In genomic region chr11:5992150-5992549, GRCh38 we compare ENCODE assay signal across 26 cellular contexts. TPM values are rescaled to one million over a fixed set of nuclear protein-coding genes. Genes with fewer than 3 reads are reported as not detected.
"Had no signal": no experiment of that assay in that cellular context is flagged by ENCODE, and none has a peak within 500 bp of the region (broad histone marks: within the 10 kb centered on the region; RNA-seq: fewer than 3 reads in every experiment).

No MANE protein-coding gene starts in this region.

- H3K4me1 ChIP-seq: breast epithelium, prostate gland, right atrium auricular region, tibial artery, uterus had no signal

- H3K9me3 ChIP-seq: breast epithelium, prostate gland, right atrium auricular region, tibial artery, uterus had no signal

- H3K36me3 Mint-ChIP-seq: activated naive CD4-positive, alpha-beta T cell treated with anti-CD3 and anti-CD28 coated beads, Interleukin-2, amount 10 ng/mL, durations not matched to agents 7 days and 5 days; T-cell had no signal

- H3K4me3 Mint-ChIP-seq: activated B cell treated with CpG ODN at 0.5 μM for 24 hours; activated CD8-positive, alpha-beta T cell treated with anti-CD3 and anti-CD28 coated beads, Interleukin-2, amount 10 ng/mL, durations not matched to agents 7 days and 5 days; activated naive CD4-positive, alpha-beta T cell treated with anti-CD3 and anti-CD28 coated beads, Interleukin-2, amount 10 ng/mL, durations not matched to agents 7 days and 5 days; activated T-cell treated with anti-CD3 and anti-CD28 coated beads, Interleukin-2, amount 50 U/mL, for 24 hours; T-cell had no signal

- H3K79me2 ChIP-seq: hepatocyte had no signal

- H3K27ac Mint-ChIP-seq: activated B cell treated with CpG ODN at 0.5 μM for 24 hours; activated CD8-positive, alpha-beta T cell treated with anti-CD3 and anti-CD28 coated beads, Interleukin-2, amount 10 ng/mL, durations not matched to agents 7 days and 5 days; activated naive CD4-positive, alpha-beta T cell treated with anti-CD3 and anti-CD28 coated beads, Interleukin-2, amount 10 ng/mL, durations not matched to agents 7 days and 5 days; activated T-cell treated with anti-CD3 and anti-CD28 coated beads, Interleukin-2, amount 50 U/mL, for 24 hours; T-cell had no signal

- ATAC-seq: activated CD8-positive, alpha-beta T cell treated with anti-CD3 and anti-CD28 coated beads, Interleukin-2, amount 10 ng/mL, durations not matched to agents 7 days and 5 days; left cardiac atrium; T-cell had no signal

- H3K9me3 Mint-ChIP-seq: activated B cell treated with CpG ODN at 0.5 μM for 24 hours; activated naive CD4-positive, alpha-beta T cell treated with anti-CD3 and anti-CD28 coated beads, Interleukin-2, amount 10 ng/mL, durations not matched to agents 7 days and 5 days; activated T-cell treated with anti-CD3 and anti-CD28 coated beads, Interleukin-2, amount 50 U/mL, for 24 hours had no signal

- H3K4me1 Mint-ChIP-seq: activated B cell treated with CpG ODN at 0.5 μM for 24 hours; activated naive CD4-positive, alpha-beta T cell treated with anti-CD3 and anti-CD28 coated beads, Interleukin-2, amount 10 ng/mL, durations not matched to agents 7 days and 5 days; T-cell had no signal

- DNase-seq: activated B cell treated with CpG ODN at 0.5 μM for 24 hours; activated CD4-positive, alpha-beta T cell treated with anti-CD3 and anti-CD28 coated beads for 48 hours; activated CD8-positive, alpha-beta T cell treated with anti-CD3 and anti-CD28 coated beads, Interleukin-2, amount 10 ng/mL, durations not matched to agents 7 days and 5 days; activated effector memory CD4-positive, alpha-beta T cell treated with Interleukin-2 at 50 U/mL for 16 hours; activated naive CD4-positive, alpha-beta T cell treated with anti-CD3 and anti-CD28 coated beads, Interleukin-2, amount 10 ng/mL, durations not matched to agents 7 days and 5 days; activated T-cell treated with anti-CD3 and anti-CD28 coated beads, Interleukin-2, amount 50 U/mL, for 24 hours; left cardiac atrium; midbrain; stimulated activated CD4-positive, alpha-beta T cell treated with anti-CD3 and anti-CD28 coated beads, Interleukin-2, amount 100 ng/mL, for 24 hours; stimulated activated naive CD4-positive, alpha-beta T cell treated with Interleukin-2 at 50 U/mL for 16 hours; T-cell; tibial artery; uterus had no signal

- H3K27ac ChIP-seq: breast epithelium, coronary artery, hepatocyte, prostate gland, right atrium auricular region, tibial artery, uterus had no signal

- H2AFZ ChIP-seq: hepatocyte had no signal

- H3K27me3 ChIP-seq: right atrium auricular region, tibial artery, uterus had no signal

- H3K36me3 ChIP-seq: breast epithelium, prostate gland, right atrium auricular region, tibial artery, uterus had no signal

- H3K4me3 ChIP-seq: breast epithelium, coronary artery, hepatocyte, prostate gland, right atrium auricular region, tibial artery, uterus had no signal

- H3K4me2 ChIP-seq: hepatocyte had no signal

RNA-seq across cellular contexts. Expression of gene OR52L1, which starts 5.4 kb away (rescaled TPM):
- total RNA-seq: activated B cell treated with CpG ODN at 0.5 μM for 24 hours; activated CD8-positive, alpha-beta T cell treated with anti-CD3 and anti-CD28 coated beads, Interleukin-2, amount 10 ng/mL, durations not matched to agents 7 days and 5 days; astrocyte; breast epithelium; fibroblast of villous mesenchyme; hepatocyte; left cardiac atrium; lung microvascular endothelial cell; omental fat pad; prostate gland; right atrium auricular region; skeletal muscle tissue; uterus had no signal
- polyA plus RNA-seq: adipose tissue, esophagus, hepatocyte, neural cell had no signal

RNA-seq across cellular contexts. Expression of gene OR56A4, which starts 14.6 kb away (rescaled TPM):
- total RNA-seq: activated B cell treated with CpG ODN at 0.5 μM for 24 hours; activated CD8-positive, alpha-beta T cell treated with anti-CD3 and anti-CD28 coated beads, Interleukin-2, amount 10 ng/mL, durations not matched to agents 7 days and 5 days; astrocyte; breast epithelium; fibroblast of villous mesenchyme; hepatocyte; left cardiac atrium; lung microvascular endothelial cell; omental fat pad; prostate gland; right atrium auricular region; skeletal muscle tissue; uterus had no signal
- polyA plus RNA-seq: adipose tissue, esophagus, hepatocyte, neural cell had no signal

RNA-seq across cellular contexts. Expression of gene OR56A5, which starts 23.9 kb away (rescaled TPM):
- total RNA-seq: activated B cell treated with CpG ODN at 0.5 μM for 24 hours; activated CD8-positive, alpha-beta T cell treated with anti-CD3 and anti-CD28 coated beads, Interleukin-2, amount 10 ng/mL, durations not matched to agents 7 days and 5 days; astrocyte; breast epithelium; fibroblast of villous mesenchyme; hepatocyte; left cardiac atrium; lung microvascular endothelial cell; omental fat pad; prostate gland; right atrium auricular region; skeletal muscle tissue; T-cell; uterus had no signal
- polyA plus RNA-seq: adipose tissue, esophagus, hepatocyte, neural cell had no signal

RNA-seq across cellular contexts. Expression of gene OR56A1, which starts 38.4 kb away (rescaled TPM):
- total RNA-seq: activated B cell treated with CpG ODN at 0.5 μM for 24 hours; activated CD8-positive, alpha-beta T cell treated with anti-CD3 and anti-CD28 coated beads, Interleukin-2, amount 10 ng/mL, durations not matched to agents 7 days and 5 days; astrocyte; breast epithelium; left cardiac atrium; lung microvascular endothelial cell; prostate gland; right atrium auricular region had no signal
- polyA plus RNA-seq: adipose tissue, esophagus, hepatocyte, neural cell had no signal

RNA-seq across cellular contexts. Expression of gene OR56A3, which starts 50.1 kb away (rescaled TPM):
- total RNA-seq: activated B cell treated with CpG ODN at 0.5 μM for 24 hours; activated CD8-positive, alpha-beta T cell treated with anti-CD3 and anti-CD28 coated beads, Interleukin-2, amount 10 ng/mL, durations not matched to agents 7 days and 5 days; astrocyte; breast epithelium; fibroblast of villous mesenchyme; hepatocyte; left cardiac atrium; lung microvascular endothelial cell; omental fat pad; right atrium auricular region; skeletal muscle tissue; T-cell; uterus had no signal
- polyA plus RNA-seq: adipose tissue, esophagus, hepatocyte, neural cell had no signal
